ENCODE assay signal across 1 cellular context in the genomic region with DNA sequence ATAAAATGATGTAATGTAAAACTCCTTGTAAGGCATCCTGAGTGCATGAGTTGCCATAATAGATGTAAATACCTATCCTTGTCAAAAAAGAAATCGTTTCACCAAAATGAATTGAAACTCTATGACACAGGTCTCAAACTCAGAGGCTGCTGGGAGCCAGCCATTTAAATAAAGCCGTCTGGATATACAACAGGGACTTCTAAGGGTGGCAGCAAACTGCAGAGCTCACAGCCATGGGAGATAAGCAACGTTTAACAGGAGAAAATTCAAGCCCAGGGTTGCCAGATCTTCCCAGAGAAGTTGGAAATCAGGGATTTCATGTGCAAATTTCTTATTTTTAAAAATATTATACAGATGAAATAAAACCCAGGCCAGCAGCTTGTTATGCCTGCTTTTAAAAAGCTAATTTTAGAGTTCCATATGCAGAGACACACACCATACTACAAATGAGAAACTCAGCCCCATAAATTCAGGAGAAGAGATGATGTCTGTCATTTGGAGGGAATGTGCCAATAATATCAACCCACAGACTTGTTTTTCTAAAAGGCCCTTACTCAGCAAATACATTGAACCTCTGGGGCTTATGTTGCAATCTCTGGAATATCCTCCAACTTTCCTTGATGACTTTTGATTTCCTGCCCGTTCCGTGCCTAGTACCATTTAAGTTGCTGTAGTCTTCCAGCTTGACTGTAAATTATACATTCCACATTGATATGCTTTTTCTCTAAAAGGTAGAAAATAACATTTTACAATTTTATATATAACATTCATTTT.
TF ChIP-seq lines count a peak whose summit lies in the region.

No MANE protein-coding gene starts in this region.

TF ChIP-seq in H1, 55 proteins besides CTCF, POLR2A, EP300 and RAD21:
- TF ChIP-seq YY1 (IDR thresholded peaks at IDR 0.05; ENCODE audit: low read depth, low read length) (no peak), TAF1 (IDR thresholded peaks at IDR 0.05; ENCODE audit: low read depth, low read length) (no peak), BACH1 (IDR thresholded peaks at IDR 0.05; ENCODE audit: low read length) (no peak), MAFK (IDR thresholded peaks at IDR 0.05; ENCODE audit: low read depth, low read length) (peak; percentile 41; the same call in 1 of the 2 replicates), CHD2 (IDR thresholded peaks at IDR 0.05; ENCODE audit: low read length) (no peak)
- TF ChIP-seq, protein P1, sequence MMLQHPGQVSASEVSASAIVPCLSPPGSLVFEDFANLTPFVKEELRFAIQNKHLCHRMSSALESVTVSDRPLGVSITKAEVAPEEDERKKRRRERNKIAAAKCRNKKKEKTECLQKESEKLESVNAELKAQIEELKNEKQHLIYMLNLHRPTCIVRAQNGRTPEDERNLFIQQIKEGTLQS (IDR thresholded peaks at IDR 0.05; ENCODE audit: insufficient read depth, low read depth, low read length), result no peak
